ENCODE assay signal across 33 cellular contexts in genomic region chr14:56322531-56322930, GRCh38.
"Had no signal": no experiment of that assay in that cellular context is flagged by ENCODE, and none has a peak within 500 bp of the region (broad histone marks: within the 10 kb centered on the region; RNA-seq: fewer than 3 reads in every experiment).

No MANE protein-coding gene starts in this region.

- H3K4me1 Mint-ChIP-seq: activated naive CD8-positive, alpha-beta T cell treated with anti-CD3 and anti-CD28 coated beads for 36 hours; immature natural killer cell had no signal

- H3K27me3 ChIP-seq: adrenal gland, body of pancreas, colonic mucosa, foreskin keratinocyte, heart left ventricle, ovary, sigmoid colon, suprapubic skin, tibial artery had no signal

- H3K27ac ChIP-seq: adrenal gland, body of pancreas, colonic mucosa, foreskin keratinocyte, heart left ventricle, ovary, prostate gland, sigmoid colon, suprapubic skin, tibial artery, WERI-Rb-1 had no signal

- H3K9me3 ChIP-seq: adrenal gland, body of pancreas, colonic mucosa, heart left ventricle, ovary, prostate gland, sigmoid colon, suprapubic skin, tibial artery had no signal

- H3K4me3 ChIP-seq: adrenal gland, body of pancreas, colonic mucosa, heart left ventricle, ovary, prostate gland, sigmoid colon, smooth muscle cell, suprapubic skin, tibial artery had no signal

- H3K27ac Mint-ChIP-seq: activated naive CD4-positive, alpha-beta T cell treated with anti-CD3 and anti-CD28 coated beads for 36 hours; activated naive CD8-positive, alpha-beta T cell treated with anti-CD3 and anti-CD28 coated beads for 36 hours; activated T-helper 1 cell treated with anti-CD3 and anti-CD28 coated beads, Interleukin-12 subunit alpha, Interleukin-12 subunit beta, Interleukin-2, Interleukin-4 antibody, amounts not matched to agents 30 ng/mL and 10 ng/mL and 1 ng/mL, durations not matched to agents 14 hours and 24 hours and 36 hours; immature natural killer cell; naive thymus-derived CD4-positive, alpha-beta T cell had no signal

- H3K36me3 ChIP-seq: adrenal gland, colonic mucosa, heart left ventricle, ovary, prostate gland, sigmoid colon, suprapubic skin, tibial artery, WERI-Rb-1 had no signal

- H3K4me1 ChIP-seq: adrenal gland, body of pancreas, colonic mucosa, foreskin keratinocyte, heart left ventricle, prostate gland, suprapubic skin, tibial artery had no signal

- DNase-seq: activated CD4-positive, alpha-beta T cell treated with anti-CD3 and anti-CD28 coated beads for 48 hours; activated CD4-positive, alpha-beta T cell treated with anti-CD3 and anti-CD28 coated beads, Interleukin-2, amount 50 U/mL, for 48 hours; activated CD8-positive, alpha-beta memory T cell treated with anti-CD3 and anti-CD28 coated beads, Interleukin-2, amount 50 U/mL, for 4 hours; activated effector memory CD4-positive, alpha-beta T cell treated with anti-CD3 and anti-CD28 coated beads, Interleukin-2, amount 50 U/mL, for 16 hours; activated naive CD4-positive, alpha-beta T cell treated with anti-CD3 and anti-CD28 coated beads for 36 hours; activated naive CD8-positive, alpha-beta T cell treated with anti-CD3 and anti-CD28 coated beads for 36 hours; activated T-cell treated with anti-CD3 and anti-CD28 coated beads, Interleukin-2, amount 50 U/mL, for 1 hour; adrenal gland; aorta; body of pancreas; colonic mucosa; effector CD8-positive, alpha-beta T cell; foreskin keratinocyte; heart left ventricle; hypothalamus; immature natural killer cell; kidney; left colon; midbrain; naive thymus-derived CD4-positive, alpha-beta T cell; ovary; retina; sigmoid colon; stimulated activated CD4-positive, alpha-beta T cell treated with anti-CD3 and anti-CD28 coated beads, Interleukin-2, amount 100 ng/mL, for 24 hours; stimulated activated naive CD4-positive, alpha-beta T cell; T-helper 9 cell; tibial artery; WERI-Rb-1 had no signal

- H3K4me3 Mint-ChIP-seq: activated naive CD4-positive, alpha-beta T cell treated with anti-CD3 and anti-CD28 coated beads for 36 hours; activated naive CD8-positive, alpha-beta T cell treated with anti-CD3 and anti-CD28 coated beads for 36 hours; activated T-helper 1 cell treated with anti-CD3 and anti-CD28 coated beads, Interleukin-12 subunit alpha, Interleukin-12 subunit beta, Interleukin-2, Interleukin-4 antibody, amounts not matched to agents 30 ng/mL and 10 ng/mL and 1 ng/mL, durations not matched to agents 14 hours and 24 hours and 36 hours; naive thymus-derived CD4-positive, alpha-beta T cell had no signal

- H3K9me3 Mint-ChIP-seq: activated naive CD4-positive, alpha-beta T cell treated with anti-CD3 and anti-CD28 coated beads for 36 hours; activated naive CD8-positive, alpha-beta T cell treated with anti-CD3 and anti-CD28 coated beads for 36 hours; activated T-helper 1 cell treated with anti-CD3 and anti-CD28 coated beads, Interleukin-12 subunit alpha, Interleukin-12 subunit beta, Interleukin-2, Interleukin-4 antibody, amounts not matched to agents 30 ng/mL and 10 ng/mL and 1 ng/mL, durations not matched to agents 14 hours and 24 hours and 36 hours; immature natural killer cell had no signal

- ATAC-seq: activated CD4-positive, CD25-positive, alpha-beta regulatory T cell treated with anti-CD3 and anti-CD28 coated beads, Interleukin-2, amount 50 U/mL, for 24 hours; body of pancreas; foreskin keratinocyte; heart left ventricle; left colon; naive thymus-derived CD4-positive, alpha-beta T cell had no signal
